ENCODE assay signal across 18 cellular contexts in the genomic region with DNA sequence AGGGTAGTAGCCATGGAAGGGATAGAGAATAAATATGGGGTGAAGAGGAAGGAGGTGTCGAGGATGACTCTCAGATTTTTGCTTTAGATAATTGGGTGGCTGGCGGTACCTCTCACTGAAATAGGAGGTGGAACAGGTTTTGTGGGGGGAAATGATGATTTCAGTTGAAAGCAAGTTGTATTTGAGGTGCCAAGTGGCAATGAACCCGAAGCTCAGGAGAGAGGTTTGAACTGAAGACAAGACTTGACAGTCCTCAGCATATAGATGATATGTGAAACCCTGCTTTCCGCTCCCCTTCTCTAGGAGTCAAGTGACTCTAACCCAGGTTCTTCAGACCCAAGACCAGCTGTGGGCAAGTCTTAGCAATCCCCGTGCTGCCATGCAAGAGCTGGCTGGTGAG.
"Had no signal": no experiment of that assay in that cellular context is flagged by ENCODE, and none has a peak within 500 bp of the region (broad histone marks: within the 10 kb centered on the region; RNA-seq: fewer than 3 reads in every experiment).

No MANE protein-coding gene starts in this region.

- H3K27ac Mint-ChIP-seq: natural killer cell, progenitor cell of endocrine pancreas had no signal

- DNase-seq: cortex of kidney; effector memory CD8-positive, alpha-beta T cell; left ventricle myocardium superior; lower lobe of right lung; natural killer cell; stimulated activated CD4-positive, alpha-beta T cell treated with anti-CD3 and anti-CD28 coated beads, Interleukin-12 subunit alpha, Interleukin-12 subunit beta, amount 100 ng/mL, for 4 hours; stimulated activated CD4-positive, alpha-beta T cell treated with anti-CD3 and anti-CD28 coated beads, Interleukin-1b, Interleukin-23, amount 100 ng/mL, for 48 hours; stimulated activated CD4-positive, alpha-beta T cell treated with anti-CD3 and anti-CD28 coated beads, Interleukin-4, amount 100 ng/mL, for 1 hour; stimulated activated CD8-positive, alpha-beta memory T cell treated with anti-CD3 and anti-CD28 coated beads, Interleukin-4, amount 100 ng/mL, for 48 hours; stimulated activated naive CD4-positive, alpha-beta T cell; substantia nigra; testis; tibial artery had no signal

- H3K9me3 Mint-ChIP-seq: effector memory CD8-positive, alpha-beta T cell; natural killer cell; neural crest cell; type B pancreatic cell had no signal

- H3K27me3 Mint-ChIP-seq: effector memory CD8-positive, alpha-beta T cell; progenitor cell of endocrine pancreas; type B pancreatic cell had no signal

- H3K36me3 Mint-ChIP-seq: natural killer cell had no signal

- ATAC-seq: effector memory CD8-positive, alpha-beta T cell; left ventricle myocardium superior; lower lobe of right lung; natural killer cell; sciatic nerve had no signal

- H3K4me3 Mint-ChIP-seq: effector memory CD8-positive, alpha-beta T cell; natural killer cell; neural crest cell; type B pancreatic cell had no signal

- H3K9me3 ChIP-seq: lower lobe of right lung, neutrophil, testis, tibial artery had no signal
